In genomic region chr10:131198401-131198800, GRCh38 we compare ENCODE assay signal across 15 cellular contexts.
"Had no signal": no experiment of that assay in that cellular context is flagged by ENCODE, and none has a peak within 500 bp of the region (broad histone marks: within the 10 kb centered on the region; RNA-seq: fewer than 3 reads in every experiment).

No MANE protein-coding gene starts in this region.

- H3K9me3 Mint-ChIP-seq: activated B cell treated with CpG ODN at 0.5 μM for 24 hours; activated T-helper 2 cell treated with anti-CD3 and anti-CD28 coated beads, Interferon-gamma antibody, Interleukin-2, Interleukin-4, amounts not matched to agents 10 μg/mL and 5 μg/mL and 100 μg/mL, durations not matched to agents 14 hours and 24 hours and 36 hours had no signal

- H3K9me3 ChIP-seq: lower lobe of right lung, ovary, upper lobe of left lung had no signal

- ATAC-seq: lower lobe of right lung had no signal

- H3K4me1 Mint-ChIP-seq: activated B cell treated with CpG ODN at 0.5 μM for 24 hours had no signal

- H3K4me1 ChIP-seq: lower lobe of right lung, SJSA1, upper lobe of left lung had no signal

- H3K27me3 ChIP-seq: ovary, SJSA1, upper lobe of left lung had no signal

- DNase-seq: activated B cell treated with CpG ODN at 0.5 μM for 24 hours; activated CD4-positive, alpha-beta T cell treated with anti-CD3 and anti-CD28 coated beads for 48 hours; activated naive CD4-positive, alpha-beta T cell treated with anti-CD3 and anti-CD28 coated beads, Interleukin-2, amount 50 U/mL, for 16 hours; effector CD4-positive, alpha-beta T cell; foreskin fibroblast; hypothalamus; kidney glomerular epithelial cell; lower lobe of right lung; midbrain; stimulated activated naive CD4-positive, alpha-beta T cell treated with Interleukin-2 at 50 U/mL for 16 hours; SW 1271 had no signal

- H3K36me3 ChIP-seq: lower lobe of right lung, ovary, SJSA1, upper lobe of left lung had no signal

- H3K27ac Mint-ChIP-seq: activated B cell treated with CpG ODN at 0.5 μM for 24 hours; activated T-helper 2 cell treated with anti-CD3 and anti-CD28 coated beads, Interferon-gamma antibody, Interleukin-2, Interleukin-4, amounts not matched to agents 10 μg/mL and 5 μg/mL and 100 μg/mL, durations not matched to agents 14 hours and 24 hours and 36 hours had no signal

- H3K27me3 Mint-ChIP-seq: activated B cell treated with CpG ODN at 0.5 μM for 24 hours had no signal

- H3K4me3 Mint-ChIP-seq: activated B cell treated with CpG ODN at 0.5 μM for 24 hours had no signal

- H3K27ac ChIP-seq: lower lobe of right lung, ovary, SJSA1, upper lobe of left lung had no signal

- H3K4me3 ChIP-seq: lower lobe of right lung, ovary, SJSA1, upper lobe of left lung had no signal
